Comparison of ENCODE assay signal across 16 cellular contexts in the genomic region with DNA sequence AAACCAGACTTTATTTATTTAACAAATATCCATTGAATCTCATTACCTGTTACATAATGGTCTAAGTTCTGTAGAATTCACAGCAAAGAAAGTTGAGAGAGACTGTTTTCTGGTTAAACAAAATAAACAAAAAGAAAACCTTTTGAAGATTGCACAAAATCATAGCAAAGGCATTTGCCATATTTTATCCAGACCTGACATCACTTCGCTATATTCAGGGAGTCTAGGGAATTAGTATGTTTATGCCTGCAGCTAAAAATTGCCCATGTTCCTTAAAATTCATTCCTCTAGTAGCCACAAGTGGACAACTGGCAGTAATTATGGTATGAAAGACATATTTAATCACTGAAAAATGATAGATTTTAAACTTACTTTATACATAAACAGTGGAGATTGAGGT.
DNase-seq lines count a peak whose midpoint lies in the region; ATAC-seq lines count a peak whose summit lies in the region.
"Had no signal": no experiment of that assay in that cellular context is flagged by ENCODE, and none has a peak within 500 bp of the region (broad histone marks: within the 10 kb centered on the region; RNA-seq: fewer than 3 reads in every experiment).

No MANE protein-coding gene starts in this region.

- H2BK15ac ChIP-seq in mesenchymal stem cell (ENCODE audit: low read depth, poor library complexity, severe bottlenecking), result no peak overlapping the region

- no peak overlapping the region for H3K4me3 ChIP-seq in mesenchymal stem cell (ENCODE audit: insufficient read depth in 1 of 2, low read depth in 1 of 2, low read length in 2 of 2)
- H3K4me3 ChIP-seq: BLaER1, HAP-1 had no signal

- ATAC-seq in sciatic nerve, result no peak
- ATAC-seq: CD8-positive, alpha-beta T cell had no signal

- H3K27ac ChIP-seq in mesenchymal stem cell (ENCODE audit: low read length, poor library complexity, severe bottlenecking), result no peak overlapping the region
- H3K27ac ChIP-seq: 22Rv1, BLaER1, C4-2B had no signal

- DNase-seq in LHCN-M2 (ENCODE audit: low read depth) (peak; percentile 30), dedifferentiated amniotic fluid mesenchymal stem cell (ENCODE audit: extremely low spot score) (peak; percentile 48), fibroblast of gingiva (ENCODE audit: low read depth) (peak; percentile 77), mesenchymal stem cell (no peak), sciatic nerve (ENCODE audit: low spot score) (no peak), NCI-H2107 treated with DMSO at 0.1 percent for 48 hours (lab: John Stamatoyannopoulos, UW; ENCODE audit: unreplicated experiment) (no peak)
- DNase-seq: Caco-2; CD4-positive, CD25-positive, alpha-beta regulatory T cell; CD8-positive, alpha-beta T cell; DMS153; DND-41; GOT3 had no signal

- H2AK5ac ChIP-seq in mesenchymal stem cell (ENCODE audit: low read length, severe bottlenecking), result no peak overlapping the region

- no peaks in the 10 kb centered on the region for H3K36me3 ChIP-seq in mesenchymal stem cell (ENCODE audit: control insufficient read depth in 1 of 2, insufficient read depth in 2 of 2, low read depth in 1 of 2, low read length in 2 of 2)
- H3K36me3 ChIP-seq: BLaER1, HAP-1 had no signal

- no peak overlapping the region for H4K8ac ChIP-seq in mesenchymal stem cell (ENCODE audit: low read length)

- no peak overlapping the region for H4K91ac ChIP-seq in mesenchymal stem cell (ENCODE audit: low read length)

- no CpG with 5 or more reads among the region's 1 CpG for WGBS in mesenchymal stem cell

- intact Hi-C loops in sciatic nerve (cut with DNase I), result no loop called here

- no peak overlapping the region for H2BK120ac ChIP-seq in mesenchymal stem cell (ENCODE audit: low read depth, low read length)

- no peak overlapping the region for H2BK5ac ChIP-seq in mesenchymal stem cell (ENCODE audit: low read depth, low read length, poor library complexity, severe bottlenecking)

- no peak overlapping the region for H3K18ac ChIP-seq in mesenchymal stem cell (ENCODE audit: low read depth in 1 of 2, low read length in 2 of 2)

- no peak overlapping the region for H2BK12ac ChIP-seq in mesenchymal stem cell (ENCODE audit: low read length in 2 of 2)

- no peak overlapping the region for H3K9ac ChIP-seq in mesenchymal stem cell (ENCODE audit: low read length)
- H3K9ac ChIP-seq: BLaER1 had no signal

- no peaks in the 10 kb centered on the region for H3K27me3 ChIP-seq in mesenchymal stem cell (ENCODE audit: control insufficient read depth in 1 of 2, insufficient read depth in 1 of 2, low read length in 2 of 2)
- H3K27me3 ChIP-seq: BLaER1 had no signal

- H3K14ac ChIP-seq in mesenchymal stem cell (ENCODE audit: low read length in 2 of 2), result no peak overlapping the region

- H3K4me2 ChIP-seq in mesenchymal stem cell (ENCODE audit: low read length, poor library complexity, severe bottlenecking), result no peak overlapping the region
- H3K4me2 ChIP-seq: BLaER1 had no signal

- no peak overlapping the region for H3K23ac ChIP-seq in mesenchymal stem cell (ENCODE audit: low read length in 2 of 2)

- H3K79me1 ChIP-seq in mesenchymal stem cell (replicated peaks; ENCODE audit: low read length, poor library complexity, severe bottlenecking), result no peaks in the 10 kb centered on the region

- no peak overlapping the region for H3K4ac ChIP-seq in mesenchymal stem cell (ENCODE audit: low read depth in 1 of 2, low read length in 2 of 2)

- no peak overlapping the region for H2AFZ ChIP-seq in mesenchymal stem cell (ENCODE audit: low read depth, low read length)

- no peaks in the 10 kb centered on the region for H3K4me1 ChIP-seq in mesenchymal stem cell (ENCODE audit: control insufficient read depth, insufficient read depth, low read depth, low read length)
- H3K4me1 ChIP-seq: BLaER1, Caco-2, HAP-1 had no signal

- peaks cover 8% of the 10 kb centered on the region for H3K9me3 ChIP-seq in mesenchymal stem cell (ENCODE audit: control insufficient read depth, low read length)
- H3K9me3 ChIP-seq: BLaER1, Caco-2, HAP-1 had no signal

Comparison
In these comparisons a context has a peak if more than half of its experiments do, and no peak if none do; other contexts are left out.
1. DNase-seq: peak in LHCN-M2 (single experiment), dedifferentiated amniotic fluid mesenchymal stem cell (single experiment) and fibroblast of gingiva (single experiment); none in mesenchymal stem cell (single experiment), sciatic nerve (single experiment) and NCI-H2107 treated with DMSO at 0.1 percent for 48 hours (single experiment).